ENCODE assay signal across 8 cellular contexts in the genomic region with DNA sequence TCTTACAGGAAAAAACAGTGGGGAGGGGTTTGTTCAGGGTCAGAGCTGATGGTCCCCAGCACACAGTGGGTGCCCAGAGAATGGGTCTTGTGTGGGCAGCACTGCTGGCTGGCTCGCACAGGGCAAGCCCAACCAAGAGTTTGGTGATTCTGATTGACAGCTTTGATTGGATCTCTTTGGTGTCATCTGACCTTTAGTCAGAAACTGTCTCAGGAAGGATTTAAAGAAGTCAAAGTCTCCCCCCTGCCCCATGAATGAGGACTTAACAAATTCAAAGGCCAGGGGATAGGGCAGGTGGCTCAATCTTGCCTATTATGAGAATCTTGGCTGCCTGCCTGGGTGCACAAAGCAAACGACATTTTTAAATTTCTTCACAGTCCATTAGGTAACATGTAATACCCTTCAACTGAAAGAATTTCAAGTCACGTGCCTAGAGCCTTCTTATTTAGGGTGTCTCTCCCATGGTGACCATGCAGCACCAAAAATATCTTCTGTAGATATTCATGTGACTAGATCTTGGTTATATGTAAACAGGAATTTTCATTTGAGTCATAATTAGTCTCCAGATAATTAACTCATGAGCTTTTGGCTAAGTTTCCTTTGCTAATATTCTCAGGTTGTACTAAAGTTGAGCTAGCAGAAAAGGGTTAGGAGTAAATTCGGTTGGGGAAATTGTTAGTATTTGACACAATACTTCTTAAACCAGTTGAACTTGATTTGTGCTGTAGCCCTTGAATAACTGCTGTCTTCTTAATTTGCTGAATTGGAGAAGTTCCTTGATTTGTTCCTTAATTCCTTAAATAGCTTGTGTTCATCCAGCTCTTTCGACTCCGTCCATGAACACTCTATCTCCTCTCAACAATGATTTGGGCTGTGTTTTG. TPM values are rescaled to one million over a fixed set of nuclear protein-coding genes. Genes with fewer than 3 reads are reported as not detected.
DNase-seq lines count a peak whose midpoint lies in the region; ATAC-seq and TF ChIP-seq lines count a peak whose summit lies in the region.

No MANE protein-coding gene starts in this region.

- TF ChIP-seq CTCF in parathyroid adenoma (IDR thresholded peaks at IDR 0.05) = no peak

- no peaks in the 10 kb centered on the region for H3K9me3 ChIP-seq in parathyroid adenoma (ENCODE audit: control insufficient read depth, low read length)

- H3K9ac ChIP-seq in parathyroid adenoma = no peak overlapping the region

- H3K79me2 ChIP-seq in parathyroid adenoma = no peaks in the 10 kb centered on the region

- H3K4me2 ChIP-seq in parathyroid adenoma (ENCODE audit: low read length) = peak overlapping the region; percentile 14

- peak overlapping the region; percentile 72 for H3K27ac Mint-ChIP-seq in dendritic cell treated with granulocyte-macrophage colony-stimulating factor and Interleukin-4, amounts not matched to agents 40 ng/mL and 50 ng/mL, for 4 days
- H3K27ac Mint-ChIP-seq in stimulated activated effector memory CD8-positive, alpha-beta T cell treated with anti-CD3 and anti-CD28 coated beads, Interleukin-12 subunit alpha, Interleukin-12 subunit beta, amount 100 ng/mL, for 72 hours = no peak overlapping the region

- no peaks in the 10 kb centered on the region for H3K27me3 Mint-ChIP-seq in dendritic cell treated with granulocyte-macrophage colony-stimulating factor and Interleukin-4, amounts not matched to agents 40 ng/mL and 50 ng/mL, for 4 days

- no peaks in the 10 kb centered on the region for H3K36me3 Mint-ChIP-seq in dendritic cell treated with granulocyte-macrophage colony-stimulating factor and Interleukin-4, amounts not matched to agents 40 ng/mL and 50 ng/mL, for 4 days (ENCODE audit: low read depth)
- no peaks in the 10 kb centered on the region for H3K36me3 Mint-ChIP-seq in stimulated activated effector memory CD8-positive, alpha-beta T cell treated with anti-CD3 and anti-CD28 coated beads, Interleukin-12 subunit alpha, Interleukin-12 subunit beta, amount 100 ng/mL, for 72 hours

- H3K4me3 Mint-ChIP-seq in dendritic cell treated with granulocyte-macrophage colony-stimulating factor and Interleukin-4, amounts not matched to agents 40 ng/mL and 50 ng/mL, for 4 days = no peak overlapping the region
- no peak overlapping the region for H3K4me3 Mint-ChIP-seq in stimulated activated effector memory CD8-positive, alpha-beta T cell treated with anti-CD3 and anti-CD28 coated beads, Interleukin-12 subunit alpha, Interleukin-12 subunit beta, amount 100 ng/mL, for 72 hours

- peak overlapping the region; percentile 84 for H2AFZ ChIP-seq in parathyroid adenoma

- DNase-seq in EL = peak; percentile 47
- peak; percentile 33 for DNase-seq in NCI-H1694 treated with DMSO at 0.1 percent for 48 hours (lab: John Stamatoyannopoulos, UW)
- no peak for DNase-seq in occipital lobe (lab: John Stamatoyannopoulos, UW)
- no peak for DNase-seq in T-helper 9 cell
- DNase-seq in activated CD8-positive, alpha-beta memory T cell treated with anti-CD3 and anti-CD28 coated beads for 24 hours = no peak
- DNase-seq in stimulated activated effector memory CD8-positive, alpha-beta T cell treated with anti-CD3 and anti-CD28 coated beads, Interleukin-12 subunit alpha, Interleukin-12 subunit beta, amount 100 ng/mL, for 72 hours (ENCODE audit: low spot score in 2 of 2) = no peak

- no peaks in the 10 kb centered on the region for H3K27me3 ChIP-seq in parathyroid adenoma (ENCODE audit: control insufficient read depth, insufficient read depth, low read length)

- intact Hi-C loops in dendritic cell treated with granulocyte-macrophage colony-stimulating factor and Interleukin-4, amounts not matched to agents 40 ng/mL and 50 ng/mL, for 4 days (cut with micrococcal nuclease) = no loop called here

- H3K4me1 ChIP-seq in parathyroid adenoma = peaks cover 7% of the 10 kb centered on the region

- peaks cover 27% of the 10 kb centered on the region for H3K4me1 Mint-ChIP-seq in dendritic cell treated with granulocyte-macrophage colony-stimulating factor and Interleukin-4, amounts not matched to agents 40 ng/mL and 50 ng/mL, for 4 days (ENCODE audit: low read depth)
- H3K4me1 Mint-ChIP-seq in stimulated activated effector memory CD8-positive, alpha-beta T cell treated with anti-CD3 and anti-CD28 coated beads, Interleukin-12 subunit alpha, Interleukin-12 subunit beta, amount 100 ng/mL, for 72 hours = peaks cover 8% of the 10 kb centered on the region

- ATAC-seq in stimulated activated effector memory CD8-positive, alpha-beta T cell treated with anti-CD3 and anti-CD28 coated beads, Interleukin-12 subunit alpha, Interleukin-12 subunit beta, amount 100 ng/mL, for 72 hours = no peak

- no peaks in the 10 kb centered on the region for H3K36me3 ChIP-seq in parathyroid adenoma (ENCODE audit: control insufficient read depth, insufficient read depth, low read length)

- peak overlapping the region; percentile 5 for H3K27ac ChIP-seq in parathyroid adenoma

- no peak overlapping the region for H3K4me3 ChIP-seq in parathyroid adenoma (ENCODE audit: low read depth, low read length)

- H3K9me3 Mint-ChIP-seq in dendritic cell treated with granulocyte-macrophage colony-stimulating factor and Interleukin-4, amounts not matched to agents 40 ng/mL and 50 ng/mL, for 4 days = no peaks in the 10 kb centered on the region
- H3K9me3 Mint-ChIP-seq in stimulated activated effector memory CD8-positive, alpha-beta T cell treated with anti-CD3 and anti-CD28 coated beads, Interleukin-12 subunit alpha, Interleukin-12 subunit beta, amount 100 ng/mL, for 72 hours = no peaks in the 10 kb centered on the region

RNA-seq across cellular contexts. Expression of a gene that starts 54.5 kb away (rescaled TPM):
- total RNA-seq in occipital lobe = 388 TPM

Comparison
In these comparisons a context has a peak if more than half of its experiments do, and no peak if none do; other contexts are left out.
1. DNase-seq: peak in EL (single experiment) and NCI-H1694 treated with DMSO at 0.1 percent for 48 hours (single experiment); none in occipital lobe (single experiment), T-helper 9 cell (single experiment), activated CD8-positive, alpha-beta memory T cell treated with anti-CD3 and anti-CD28 coated beads for 24 hours (single experiment) and stimulated activated effector memory CD8-positive, alpha-beta T cell treated with anti-CD3 and anti-CD28 coated beads, Interleukin-12 subunit alpha, Interleukin-12 subunit beta, amount 100 ng/mL, for 72 hours (0 of 2).